In the genomic region with DNA sequence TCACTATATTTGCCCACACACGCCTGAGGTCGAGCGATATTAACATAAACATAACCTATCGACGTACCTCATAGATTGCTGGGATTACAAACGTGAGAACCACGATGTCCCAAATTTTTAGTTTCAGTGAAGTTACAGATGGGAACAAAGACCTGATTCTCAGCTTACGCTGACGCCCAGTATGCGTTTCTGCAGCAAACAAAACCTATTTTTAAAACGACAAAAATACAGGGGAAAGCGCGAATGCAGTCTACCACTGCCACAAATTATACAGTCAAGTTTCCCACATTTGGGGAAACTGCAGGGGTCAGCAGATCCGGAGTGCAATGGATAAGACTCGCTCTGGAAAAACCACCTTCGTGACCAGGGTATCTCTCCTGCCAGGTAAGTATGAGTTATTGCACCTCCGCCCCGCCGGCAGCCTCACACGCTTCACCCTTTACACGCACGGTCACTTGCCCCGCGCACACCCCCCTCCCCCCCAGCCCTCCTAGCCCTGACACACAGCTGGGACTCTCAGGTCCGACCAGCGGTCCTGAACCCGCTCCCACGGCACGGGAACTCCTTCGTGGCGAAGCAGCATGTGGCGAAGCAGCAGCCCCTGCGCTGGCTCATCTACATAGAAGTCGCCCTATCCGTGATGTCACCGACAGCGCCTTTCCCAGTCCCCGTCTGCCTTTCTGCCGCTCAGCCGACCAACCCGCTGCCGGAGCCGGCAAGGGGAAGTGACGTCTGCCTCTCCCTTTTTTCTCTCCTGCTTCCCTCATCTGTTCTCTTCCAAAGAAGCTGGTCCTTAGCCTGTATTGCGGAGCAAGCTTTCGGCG, we compare ENCODE assay signal across 8 cellular contexts. TPM values are rescaled to one million over a fixed set of nuclear protein-coding genes. Genes with fewer than 3 reads are reported as not detected.
DNase-seq lines count a peak whose midpoint lies in the region; ATAC-seq and TF ChIP-seq lines count a peak whose summit lies in the region.
"Not testable (repeated sequence)": the region's sequence is repeated elsewhere in the genome, so short reads cannot be mapped to it uniquely, and the experiment has no call there.

No MANE protein-coding gene starts in this region.

- TF ChIP-seq EP300 in gastroesophageal sphincter (IDR thresholded peaks at IDR 0.05) = not testable (repeated sequence)

- H3K9me3 Mint-ChIP-seq in activated naive CD4-positive, alpha-beta T cell treated with anti-CD3 and anti-CD28 coated beads, Interleukin-2, amount 10 ng/mL, durations not matched to agents 7 days and 5 days = not testable (repeated sequence)

- H3K9ac ChIP-seq in ES-I3 (ENCODE audit: low read depth, low read length) (peak overlapping the region; percentile 25), HCT116 (ENCODE audit: low read length) (peak overlapping the region; percentile 59)

- BruUV-seq in HCT116 (replicated peaks; lab: Mats Ljungman, UMichigan) = TSS peak; percentile 99

- H3K4me2 ChIP-seq in HCT116 (ENCODE audit: low read length) = peak overlapping the region; percentile 69

- H3K27ac Mint-ChIP-seq in activated naive CD4-positive, alpha-beta T cell treated with anti-CD3 and anti-CD28 coated beads, Interleukin-2, amount 10 ng/mL, durations not matched to agents 7 days and 5 days = peak overlapping the region; percentile 97

- POLR2A ChIA-PET in HCT116 (lab: Charles Lee) = interaction anchor here (0.7 to 7.6 kb wide), 22 partner anchors 9 to 771 kb away, joined by 3 to 215 read pairs (median 6); partner anchors contain the start of genes ANKRD34A, LIX1L, PIAS3 and POLR3C

- not testable (repeated sequence) for H4K20me1 ChIP-seq in HCT116 (ENCODE audit: insufficient read depth)

- H3K4me1 Mint-ChIP-seq in activated naive CD4-positive, alpha-beta T cell treated with anti-CD3 and anti-CD28 coated beads, Interleukin-2, amount 10 ng/mL, durations not matched to agents 7 days and 5 days = peaks cover 37% of the 10 kb centered on the region

- H3K27ac ChIP-seq in HCT116 (ENCODE audit: low read depth, low read length) = peak overlapping the region; percentile 61
- peak overlapping the region; percentile 74 to 89 (median 87) for H3K27ac ChIP-seq in gastroesophageal sphincter

- TF ChIP-seq POLR2A in HCT116 (IDR thresholded peaks at IDR 0.05; ENCODE audit: borderline replicate concordance, extremely low read depth, insufficient read depth, insufficient read length) (peak; percentile 100), NB4 (IDR thresholded peaks at IDR 0.05; ENCODE audit: extremely low read depth, insufficient read length) (peak; percentile 99), gastroesophageal sphincter (IDR thresholded peaks at IDR 0.05) (peak; percentile 64 to 86)

- H3K4me3 ChIP-seq in HCT116 (replicated peaks in 1 of 2; ENCODE audit: low read depth in 1 of 2, low read length in 2 of 2) (peak overlapping the region; percentile 43 to 55), NB4 (ENCODE audit: low read depth, low read length) (peak overlapping the region; percentile 32), gastroesophageal sphincter (peak overlapping the region; percentile 34 to 54), neuron (ENCODE audit: low read length) (peak overlapping the region; percentile 52)

- H3K79me2 ChIP-seq in HCT116 (ENCODE audit: insufficient read depth, low read length) = not testable (repeated sequence)

- 2 to 5% methylated on average over 13 to 17 of the region's 47 CpGs for WGBS in gastroesophageal sphincter (ENCODE audit: low coverage in 1 of 2), 2 donors

- not testable (repeated sequence) for TF ChIP-seq CTCF in HCT116 (IDR thresholded peaks at IDR 0.05 in 2 of 3, conservative IDR thresholded peaks at IDR 0.05 in 1 of 3; ENCODE audit: borderline replicate concordance in 1 of 3, insufficient read depth in 1 of 3, low read depth in 2 of 3, low read length in 2 of 3); NB4 (IDR thresholded peaks at IDR 0.05; ENCODE audit: low read depth, low read length); gastroesophageal sphincter (IDR thresholded peaks at IDR 0.05)

- RAD21 ChIA-PET in HCT116 (lab: Charles Lee; ENCODE audit: low non-redundant PET in 1 of 2, low total read pairs in 2 of 2, uncharacterized antibody in 2 of 2, unreplicated experiment in 2 of 2) = not testable (repeated sequence)

- not testable (repeated sequence) for H3K27me3 ChIP-seq in HCT116 (ENCODE audit: insufficient read depth, low read length); gastroesophageal sphincter; neuron (ENCODE audit: insufficient read depth, low read length)

- TF ChIP-seq RAD21 in HCT116 (IDR thresholded peaks at IDR 0.05; ENCODE audit: low read depth) = not testable (repeated sequence)

- H3K4me1 ChIP-seq in ES-I3 (ENCODE audit: insufficient read depth, low read length); neuron (ENCODE audit: insufficient read depth, low read length): not testable (repeated sequence)
- H3K4me1 ChIP-seq in HCT116 (ENCODE audit: control insufficient read depth in 1 of 2, insufficient read depth in 2 of 2, low read length in 2 of 2) (peaks cover 3 to 19% of the 10 kb centered on the region in 2 experiments; a peak in 3 of 4 replicates), gastroesophageal sphincter (peaks cover 0 to 10% (median 0%) of the 10 kb centered on the region in 3 donors)

- H2AFZ ChIP-seq in HCT116 (ENCODE audit: low read depth, low read length, poor library complexity, severe bottlenecking) = not testable (repeated sequence)
- peak overlapping the region; percentile 39 for H2AFZ ChIP-seq in neuron (ENCODE audit: low read depth, low read length)

- ATAC-seq in HCT116 = peak; percentile 93
- peak; percentile 92 for ATAC-seq in gastroesophageal sphincter

- not testable (repeated sequence) for H3K36me3 ChIP-seq in ES-I3 (ENCODE audit: insufficient read depth, low read length); HCT116 (ENCODE audit: control insufficient read depth in 1 of 2, insufficient read depth in 2 of 2, low read length in 2 of 2); gastroesophageal sphincter; neuron (ENCODE audit: insufficient read depth, low read length)

- H3K4me3 Mint-ChIP-seq in activated naive CD4-positive, alpha-beta T cell treated with anti-CD3 and anti-CD28 coated beads, Interleukin-2, amount 10 ng/mL, durations not matched to agents 7 days and 5 days = peak overlapping the region; percentile 73

- intact Hi-C loops in HCT116 (cut with micrococcal nuclease) = not testable (repeated sequence)

- CTCF ChIA-PET in HCT116 (lab: Charles Lee) = interaction anchor here (1.0 to 2.1 kb wide), 3 partner anchors 13 to 75 kb away, joined by 4 to 6 read pairs (median 4); no protein-coding TSS in a partner anchor
- CTCF ChIA-PET in activated naive CD4-positive, alpha-beta T cell treated with anti-CD3 and anti-CD28 coated beads, Interleukin-2, amount 10 ng/mL, durations not matched to agents 7 days and 5 days (lab: Charles Lee) = not testable (repeated sequence)

- DNase-seq in HCT116 (ENCODE audit: low read depth, low spot score) (peak; percentile 97), NB4 (ENCODE audit: low read depth) (peak; percentile 93), SK-N-DZ (ENCODE audit: low spot score) (peak; percentile 98), stromal cell of bone marrow (ENCODE audit: low read depth) (peak; percentile 83)
- DNase-seq in activated naive CD4-positive, alpha-beta T cell treated with anti-CD3 and anti-CD28 coated beads, Interleukin-2, amount 10 ng/mL, durations not matched to agents 7 days and 5 days = peak; percentile 78

- not testable (repeated sequence) for H3K27me3 Mint-ChIP-seq in activated naive CD4-positive, alpha-beta T cell treated with anti-CD3 and anti-CD28 coated beads, Interleukin-2, amount 10 ng/mL, durations not matched to agents 7 days and 5 days

- not testable (repeated sequence) for H3K36me3 Mint-ChIP-seq in activated naive CD4-positive, alpha-beta T cell treated with anti-CD3 and anti-CD28 coated beads, Interleukin-2, amount 10 ng/mL, durations not matched to agents 7 days and 5 days

- not testable (repeated sequence) for H3K9me3 ChIP-seq in ES-I3 (ENCODE audit: control insufficient read depth, insufficient read depth, low read length); HCT116 (ENCODE audit: control insufficient read depth in 1 of 2, insufficient read depth in 1 of 2, low read depth in 1 of 2, low read length in 2 of 2); gastroesophageal sphincter; neuron (ENCODE audit: low read length)

- H3K9me2 ChIP-seq in HCT116 (ENCODE audit: insufficient read depth) = not testable (repeated sequence)

TF ChIP-seq in HCT116, 20 proteins besides CTCF, POLR2A, EP300 and RAD21 (continues in another document):
- TF ChIP-seq CBX3 (IDR thresholded peaks at IDR 0.05; ENCODE audit: low read depth) (peak; percentile 81), SRF (IDR thresholded peaks at IDR 0.05; ENCODE audit: low read depth) (peak; percentile 71), YY1 (IDR thresholded peaks at IDR 0.05; ENCODE audit: extremely low read depth, insufficient replicate concordance, low read depth, low read length) (peak; percentile 84)
- TF ChIP-seq, protein P1, sequence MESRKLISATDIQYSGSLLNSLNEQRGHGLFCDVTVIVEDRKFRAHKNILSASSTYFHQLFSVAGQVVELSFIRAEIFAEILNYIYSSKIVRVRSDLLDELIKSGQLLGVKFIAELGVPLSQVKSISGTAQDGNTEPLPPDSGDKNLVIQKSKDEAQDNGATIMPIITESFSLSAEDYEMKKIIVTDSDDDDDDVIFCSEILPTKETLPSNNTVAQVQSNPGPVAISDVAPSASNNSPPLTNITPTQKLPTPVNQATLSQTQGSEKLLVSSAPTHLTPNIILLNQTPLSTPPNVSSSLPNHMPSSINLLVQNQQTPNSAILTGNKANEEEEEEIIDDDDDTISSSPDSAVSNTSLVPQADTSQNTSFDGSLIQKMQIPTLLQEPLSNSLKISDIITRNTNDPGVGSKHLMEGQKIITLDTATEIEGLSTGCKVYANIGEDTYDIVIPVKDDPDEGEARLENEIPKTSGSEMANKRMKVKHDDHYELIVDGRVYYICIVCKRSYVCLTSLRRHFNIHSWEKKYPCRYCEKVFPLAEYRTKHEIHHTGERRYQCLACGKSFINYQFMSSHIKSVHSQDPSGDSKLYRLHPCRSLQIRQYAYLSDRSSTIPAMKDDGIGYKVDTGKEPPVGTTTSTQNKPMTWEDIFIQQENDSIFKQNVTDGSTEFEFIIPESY (IDR thresholded peaks at IDR 0.05; ENCODE audit: extremely low read depth, insufficient replicate concordance, low read length) = peak; percentile 93

RNA-seq across cellular contexts. Expression of gene HJV, which starts 30.5 kb away (rescaled TPM):
- total RNA-seq in HCT116 (2021; ENCODE audit: unreplicated experiment) = not detected
- not detected in 2 replicates for polyA plus RNA-seq in HCT116 (2012)
- not detected in 2 replicates for polyA plus RNA-seq in SK-N-DZ (2014; cell fraction: cytosol; rRNA removed)
- not detected in 2 replicates for polyA plus RNA-seq in SK-N-DZ (2014; cell fraction: nucleus; rRNA removed)
- under 1 TPM in 1 of 4 donors, not detected in 3; 0.77 TPM for total RNA-seq in gastroesophageal sphincter

RNA-seq across cellular contexts. Expression of gene TXNIP, which starts 55.7 kb away (rescaled TPM):
- total RNA-seq in HCT116 (2021; ENCODE audit: unreplicated experiment) (2.5 TPM), gastroesophageal sphincter (1,000 to 10,000 TPM; 2,024 to 3,704 (median 2,348) TPM)
- polyA plus RNA-seq in HCT116 (2012) = not detected in 2 replicates
- 124 and 144 TPM in 2 replicates for polyA plus RNA-seq in SK-N-DZ (2014; cell fraction: cytosol; rRNA removed)
- polyA plus RNA-seq in SK-N-DZ (2014; cell fraction: nucleus; rRNA removed) = 185 and 202 TPM in 2 replicates

Comparison
In these comparisons a context has a peak if more than half of its experiments do, and no peak if none do; other contexts are left out.
1. Peak in every context shown above with its lines: DNase-seq, ATAC-seq, H3K4me3 ChIP-seq and H3K27ac ChIP-seq.
2. RNA of gene TXNIP, which starts 55.7 kb away (total RNA-seq): 2,024 to 3,704 TPM in gastroesophageal sphincter; 2.5 TPM in HCT116 (single experiment); every median in the first group is over 100 times any median in the second.